ENCODE assay signal across 18 cellular contexts in genomic region chr9:20740304-20740703, GRCh38.
"Had no signal": no experiment of that assay in that cellular context is flagged by ENCODE, and none has a peak within 500 bp of the region (broad histone marks: within the 10 kb centered on the region; RNA-seq: fewer than 3 reads in every experiment).

No MANE protein-coding gene starts in this region.

- H3K4me3 Mint-ChIP-seq: endodermal cell, naive B cell, neural crest cell, type B pancreatic cell had no signal

- H3K9me3 Mint-ChIP-seq: endodermal cell, naive B cell, neural crest cell, type B pancreatic cell had no signal

- H3K4me1 Mint-ChIP-seq: endodermal cell had no signal

- H3K27ac Mint-ChIP-seq: endodermal cell, naive B cell, type B pancreatic cell had no signal

- DNase-seq: colonic mucosa; dermis blood vessel endothelial cell; endodermal cell; erythroblast; foreskin keratinocyte; head of caudate nucleus; left colon; left ventricle myocardium superior; mesendoderm; naive B cell; nucleus accumbens; ovary; right cardiac atrium; stimulated activated CD4-positive, alpha-beta T cell treated with anti-CD3 and anti-CD28 coated beads, Interleukin-2, amount 100 ng/mL, for 48 hours; stimulated activated naive CD8-positive, alpha-beta T cell treated with anti-CD3 and anti-CD28 coated beads, Interleukin-15, Interleukin-2, amounts not matched to agents 100 U/mL and 50 U/mL, for 24 hours; thyroid gland had no signal

- H3K27me3 Mint-ChIP-seq: naive B cell, type B pancreatic cell had no signal

- ATAC-seq: foreskin keratinocyte; left colon; left ventricle myocardium superior; right cardiac atrium; stimulated activated naive CD8-positive, alpha-beta T cell treated with anti-CD3 and anti-CD28 coated beads, Interleukin-15, Interleukin-2, amounts not matched to agents 100 U/mL and 50 U/mL, for 24 hours had no signal
